ENCODE assay signal across 8 cellular contexts in the genomic region with DNA sequence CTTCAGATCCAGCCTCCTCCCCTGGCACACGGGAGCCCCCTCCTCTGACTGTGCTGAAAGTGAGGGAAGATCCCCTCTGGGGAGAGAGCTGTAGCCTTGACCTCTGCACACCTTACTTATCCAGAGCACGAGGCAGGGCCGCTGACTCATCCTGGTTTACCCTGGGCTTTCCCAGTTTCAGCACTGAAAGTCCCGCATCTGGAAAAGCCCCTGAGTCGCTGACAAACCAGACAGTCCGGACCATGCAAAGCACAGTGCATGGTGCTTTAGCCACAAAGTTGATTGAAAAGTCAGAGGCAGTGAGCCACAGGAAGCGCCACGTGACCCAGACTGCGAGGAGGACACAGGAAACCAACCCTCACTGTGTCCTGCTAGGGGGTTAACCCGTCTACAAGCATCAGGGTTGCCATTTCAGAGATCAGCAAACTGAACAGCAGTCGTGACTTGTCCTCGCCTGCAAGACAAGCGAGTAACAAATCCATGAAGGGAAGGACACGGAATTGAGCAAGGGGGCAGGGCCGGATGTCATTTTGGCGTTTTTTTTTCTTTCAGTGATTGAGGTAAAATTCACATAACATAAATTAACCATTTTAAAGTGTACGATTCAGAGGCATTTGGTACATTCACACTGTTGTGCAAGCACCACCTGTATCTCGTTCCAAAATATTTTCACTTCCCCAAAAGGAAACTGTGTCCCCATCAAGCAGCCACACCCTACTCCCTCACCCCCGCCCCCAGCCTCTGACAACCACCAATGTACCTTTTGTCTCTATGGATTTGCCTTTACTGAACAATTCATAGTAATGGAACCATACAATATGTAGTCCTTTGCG. TPM values are rescaled to one million over a fixed set of nuclear protein-coding genes. Genes with fewer than 3 reads are reported as not detected.
DNase-seq lines count a peak whose midpoint lies in the region; ATAC-seq and TF ChIP-seq lines count a peak whose summit lies in the region.

No MANE protein-coding gene starts in this region.

- no peak overlapping the region for H3K4me3 ChIP-seq in KMS-11 (IDR thresholded peaks at IDR 0.05; ENCODE audit: insufficient read depth, low read depth, low read length)

- ATAC-seq in GM21717 (IDR thresholded peaks at IDR 0.05; ENCODE audit: unreplicated experiment) (peak; percentile 73), naive B cell (ENCODE audit: low read depth in 2 of 2) (peak; percentile 74 to 77)
- peak; percentile 86 for ATAC-seq in stimulated activated naive CD8-positive, alpha-beta T cell treated with anti-CD3 and anti-CD28 coated beads, Interleukin-15, amount 100 ng/mL, for 72 hours

- peak overlapping the region; percentile 78 for H3K27ac ChIP-seq in KMS-11

- peak overlapping the region; percentile 96 for H3K4me2 ChIP-seq in KMS-11

- peaks cover 59 to 90% (median 68%) of the 10 kb centered on the region in 3 donors for H3K4me1 Mint-ChIP-seq in naive B cell
- H3K4me1 Mint-ChIP-seq in stimulated activated naive CD8-positive, alpha-beta T cell treated with anti-CD3 and anti-CD28 coated beads, Interleukin-15, amount 100 ng/mL, for 72 hours = peaks cover 66% of the 10 kb centered on the region

- H3K27me3 Mint-ChIP-seq in naive B cell = no peaks in the 10 kb centered on the region
- H3K27me3 Mint-ChIP-seq in stimulated activated naive CD8-positive, alpha-beta T cell treated with anti-CD3 and anti-CD28 coated beads, Interleukin-15, amount 100 ng/mL, for 72 hours = peaks cover 8% of the 10 kb centered on the region

- H3K27ac Mint-ChIP-seq in naive B cell = peak overlapping the region; percentile 95 to 99 (median 96)
- H3K27ac Mint-ChIP-seq in stimulated activated naive CD8-positive, alpha-beta T cell treated with anti-CD3 and anti-CD28 coated beads, Interleukin-15, amount 100 ng/mL, for 72 hours = no peak overlapping the region

- H3K9ac ChIP-seq in KMS-11 = peak overlapping the region; percentile 67

- H3K36me3 Mint-ChIP-seq in naive B cell = no peaks in the 10 kb centered on the region

- peak overlapping the region; percentile 99 for H2AFZ ChIP-seq in KMS-11 (ENCODE audit: low read depth)

- no peaks in the 10 kb centered on the region for H3K9me3 Mint-ChIP-seq in naive B cell
- H3K9me3 Mint-ChIP-seq in stimulated activated naive CD8-positive, alpha-beta T cell treated with anti-CD3 and anti-CD28 coated beads, Interleukin-15, amount 100 ng/mL, for 72 hours = no peaks in the 10 kb centered on the region

- H3K27me3 ChIP-seq in KMS-11 (ENCODE audit: insufficient read depth, low read depth) = no peaks in the 10 kb centered on the region

- no peaks in the 10 kb centered on the region for H3K79me2 ChIP-seq in KMS-11 (ENCODE audit: insufficient read depth, low read depth)

- peak overlapping the region; percentile 64 to 93 (median 86) for H3K4me3 Mint-ChIP-seq in naive B cell
- H3K4me3 Mint-ChIP-seq in stimulated activated naive CD8-positive, alpha-beta T cell treated with anti-CD3 and anti-CD28 coated beads, Interleukin-15, amount 100 ng/mL, for 72 hours = peak overlapping the region; percentile 73 to 81

- TF ChIP-seq CTCF in KMS-11 (conservative IDR thresholded peaks at IDR 0.05; ENCODE audit: low read depth, low read length) = no peak

- peaks cover 40% of the 10 kb centered on the region for H3K4me1 ChIP-seq in KMS-11 (ENCODE audit: low read depth, poor library complexity, severe bottlenecking)

- no peaks in the 10 kb centered on the region for H4K20me1 ChIP-seq in KMS-11 (ENCODE audit: insufficient read depth)

- no peaks in the 10 kb centered on the region for H3K36me3 ChIP-seq in KMS-11 (ENCODE audit: insufficient read depth)

- DNase-seq in DMS53 treated with DMSO at 0.1 percent for 48 hours (lab: John Stamatoyannopoulos, UW; ENCODE audit: unreplicated experiment) (peak; percentile 34), naive B cell (peak; percentile 86), NCI-H1930 (lab: John Stamatoyannopoulos, UW) (no peak)
- peak; percentile 48 for DNase-seq in activated CD4-positive, alpha-beta T cell treated with anti-CD3 and anti-CD28 coated beads for 1 hour
- peak; percentile 70 for DNase-seq in effector CD4-positive, alpha-beta T cell
- peak; percentile 75 to 91 for DNase-seq in stimulated activated naive CD8-positive, alpha-beta T cell treated with anti-CD3 and anti-CD28 coated beads, Interleukin-15, amount 100 ng/mL, for 72 hours

RNA-seq across cellular contexts. Expression of a gene that starts 19.9 kb away (rescaled TPM):
- 100 to 1,000 TPM; 120 to 177 (median 144) TPM for polyA plus RNA-seq in naive B cell (ENCODE audit: low read depth in 6 of 6)

RNA-seq across cellular contexts. Expression of a gene that starts 58.5 kb away (rescaled TPM):
- 100 to 1,000 TPM in 5 of 6 donors, 10 to 100 TPM in 1; 99.7 to 142 (median 126) TPM for polyA plus RNA-seq in naive B cell (ENCODE audit: low read depth in 6 of 6)

Comparison
In these comparisons a context has a peak if more than half of its experiments do, and no peak if none do; other contexts are left out.
1. DNase-seq: peak in DMS53 treated with DMSO at 0.1 percent for 48 hours (single experiment), activated CD4-positive, alpha-beta T cell treated with anti-CD3 and anti-CD28 coated beads for 1 hour (single experiment), effector CD4-positive, alpha-beta T cell (single experiment), naive B cell (single experiment) and stimulated activated naive CD8-positive, alpha-beta T cell treated with anti-CD3 and anti-CD28 coated beads, Interleukin-15, amount 100 ng/mL, for 72 hours (2 of 2); none in NCI-H1930 (0 of 2).
2. H3K27ac Mint-ChIP-seq: peak in naive B cell (6 of 6); none in stimulated activated naive CD8-positive, alpha-beta T cell treated with anti-CD3 and anti-CD28 coated beads, Interleukin-15, amount 100 ng/mL, for 72 hours (0 of 2).
3. Peak in every context shown above with its lines, with median percentiles within 50 percentile points of each other: ATAC-seq.